9 cellular contexts compared by ENCODE assay signal in the genomic region with DNA sequence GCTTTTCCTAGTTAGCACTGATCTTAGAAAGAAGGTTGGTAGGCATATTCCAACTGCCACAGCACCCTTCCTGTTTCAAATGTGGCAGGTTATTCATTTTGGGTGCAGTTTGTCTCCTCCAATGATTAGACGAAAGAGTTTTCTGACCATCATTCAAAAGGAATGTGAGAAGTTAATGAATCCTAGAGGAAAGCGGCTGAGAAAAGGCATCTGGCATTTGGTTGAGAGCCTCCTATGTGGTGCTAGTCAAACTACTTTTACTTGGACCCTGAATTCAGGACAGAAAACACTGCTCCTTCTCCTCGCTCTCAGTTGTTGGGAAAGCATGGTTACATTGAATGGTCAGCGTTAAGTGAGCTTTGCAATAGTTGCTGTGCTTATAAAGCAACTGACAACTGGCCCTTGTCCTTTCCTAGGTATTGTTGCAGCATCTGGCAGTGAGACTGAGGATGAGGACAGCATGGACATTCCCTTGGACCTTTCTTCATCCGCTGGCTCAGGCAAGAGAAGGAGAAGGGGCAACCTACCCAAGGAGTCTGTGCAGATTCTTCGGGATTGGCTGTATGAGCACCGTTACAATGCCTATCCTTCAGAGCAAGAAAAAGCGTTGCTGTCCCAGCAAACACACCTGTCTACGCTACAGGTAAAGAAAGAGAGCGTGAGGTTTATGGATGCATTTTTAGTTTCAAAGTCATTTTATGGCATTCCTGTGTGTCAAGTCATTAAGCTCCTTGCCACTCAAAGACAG. TPM values are rescaled to one million over a fixed set of nuclear protein-coding genes. Genes with fewer than 3 reads are reported as not detected.
DNase-seq lines count a peak whose midpoint lies in the region; ATAC-seq and TF ChIP-seq lines count a peak whose summit lies in the region.
"Had no signal": no experiment of that assay in that cellular context is flagged by ENCODE, and none has a peak within 500 bp of the region (broad histone marks: within the 10 kb centered on the region; RNA-seq: fewer than 3 reads in every experiment).

No MANE protein-coding gene starts in this region.

- H3K4me1 Mint-ChIP-seq in CD4-positive, CD25-positive, alpha-beta regulatory T cell: peaks cover 27 to 80% (median 60%) of the 10 kb centered on the region in 4 donors
- H3K4me1 Mint-ChIP-seq in neural progenitor cell: peaks cover 43% of the 10 kb centered on the region

- H3K4me3 ChIP-seq in CD4-positive, CD25-positive, alpha-beta regulatory T cell (ENCODE audit: low read depth, low read length): no peak overlapping the region
- H3K4me3 ChIP-seq in OCI-LY3 (ENCODE audit: low read length) (peak overlapping the region; percentile 94; the same call in 1 of the 2 replicates), esophagus muscularis mucosa (no peak overlapping the region), neural progenitor cell (peak overlapping the region; percentile 81)
- H3K4me3 ChIP-seq: thoracic aorta had no signal

- peaks cover 97% of the 10 kb centered on the region for H3F3A ChIP-seq in neural progenitor cell (ENCODE audit: low read depth)

- peaks cover 41% of the 10 kb centered on the region for H3K27me3 Mint-ChIP-seq in CD4-positive, CD25-positive, alpha-beta regulatory T cell
- H3K27me3 Mint-ChIP-seq in neural progenitor cell (ENCODE audit: insufficient read depth, low read depth): peaks cover 11% of the 10 kb centered on the region

- H3K9me3 ChIP-seq in CD4-positive, CD25-positive, alpha-beta regulatory T cell (ENCODE audit: control insufficient read depth in 2 of 2, low read length in 2 of 2): peaks cover 0 to 3% of the 10 kb centered on the region in 2 experiments
- H3K9me3 ChIP-seq in OCI-LY3 (ENCODE audit: insufficient read depth, low read length) (no peaks in the 10 kb centered on the region), esophagus muscularis mucosa (no peaks in the 10 kb centered on the region), neural progenitor cell (ENCODE audit: low read depth) (no peaks in the 10 kb centered on the region)
- H3K9me3 ChIP-seq: thoracic aorta had no signal

- H3K79me2 ChIP-seq in OCI-LY3 (ENCODE audit: low read length) (peaks cover 98% of the 10 kb centered on the region), neural progenitor cell (ENCODE audit: low read depth) (peaks cover 99% of the 10 kb centered on the region)

- H3K9ac ChIP-seq in OCI-LY3 (ENCODE audit: low read length) (peak overlapping the region; percentile 99; the same call in 1 of the 2 replicates), neural progenitor cell (peak overlapping the region; percentile 7)

- no peaks in the 10 kb centered on the region for H3K27me3 ChIP-seq in CD4-positive, CD25-positive, alpha-beta regulatory T cell (ENCODE audit: control insufficient read depth, insufficient read depth, low read length)
- H3K27me3 ChIP-seq in OCI-LY3 (ENCODE audit: low read depth, low read length) (no peaks in the 10 kb centered on the region), esophagus muscularis mucosa (no peaks in the 10 kb centered on the region), neural progenitor cell (no peaks in the 10 kb centered on the region)

- H2AFZ ChIP-seq in OCI-LY3 (ENCODE audit: low read depth, low read length) (no peak overlapping the region), neural progenitor cell (replicated peaks) (no peak overlapping the region)

- no peak for TF ChIP-seq POLR2A in esophagus muscularis mucosa (IDR thresholded peaks at IDR 0.05; ENCODE audit: low read depth)

- no peak for TF ChIP-seq CTCF in OCI-LY3 (IDR thresholded peaks at IDR 0.05; ENCODE audit: low read depth, low read length)
- TF ChIP-seq CTCF in esophagus muscularis mucosa (IDR thresholded peaks at IDR 0.05): no peak
- no peak for TF ChIP-seq CTCF in neural progenitor cell (IDR thresholded peaks at IDR 0.05)

- peaks cover 31% of the 10 kb centered on the region for H3K36me3 Mint-ChIP-seq in CD4-positive, CD25-positive, alpha-beta regulatory T cell
- H3K36me3 Mint-ChIP-seq in neural progenitor cell: peaks cover 59% of the 10 kb centered on the region

- no peak for DNase-seq in CD4-positive, CD25-positive, alpha-beta regulatory T cell
- DNase-seq in esophagus muscularis mucosa (ENCODE audit: extremely low spot score) (peak; percentile 60), neural progenitor cell (ENCODE audit: low spot score) (no peak), SKM-1 treated with dmso at 0.1 percent for 144 hours (lab: John Stamatoyannopoulos, UW; ENCODE audit: unreplicated experiment) (no peak), NCI-H1417 (lab: John Stamatoyannopoulos, UW) (no peak)
- DNase-seq in activated naive CD4-positive, alpha-beta T cell treated with anti-CD3 and anti-CD28 coated beads, Interleukin-2, amount 50 U/mL, for 16 hours: no peak

- H3K4me2 ChIP-seq in OCI-LY3 (ENCODE audit: low read length) (peak overlapping the region; percentile 85; the same call in 1 of the 2 replicates), neural progenitor cell (peak overlapping the region; percentile 96)

- peaks cover 2% of the 10 kb centered on the region for H3K36me3 ChIP-seq in CD4-positive, CD25-positive, alpha-beta regulatory T cell (ENCODE audit: control insufficient read depth, insufficient read depth, low read length)
- H3K36me3 ChIP-seq in OCI-LY3 (replicated peaks; ENCODE audit: low read depth, low read length) (peaks cover 86% of the 10 kb centered on the region), esophagus muscularis mucosa (peaks cover 17 to 38% (median 31%) of the 10 kb centered on the region in 4 donors), neural progenitor cell (peaks cover 39% of the 10 kb centered on the region)

- H3K4me3 Mint-ChIP-seq in CD4-positive, CD25-positive, alpha-beta regulatory T cell: peak overlapping the region in 1 of 4 donors; percentile 96
- H3K4me3 Mint-ChIP-seq in neural progenitor cell: peak overlapping the region; percentile 99

- H3K27ac ChIP-seq in CD4-positive, CD25-positive, alpha-beta regulatory T cell (ENCODE audit: insufficient read depth, low read length, poor library complexity, severe bottlenecking): no peak overlapping the region
- H3K27ac ChIP-seq in OCI-LY3 (ENCODE audit: low read length): peak overlapping the region; percentile 95
- peak overlapping the region in 3 of 4 donors; percentile 2 to 100 (median 35) for H3K27ac ChIP-seq in esophagus muscularis mucosa (replicated peaks in 1 of 4)
- peak overlapping the region; percentile 93 for H3K27ac ChIP-seq in neural progenitor cell

- peaks cover 54% of the 10 kb centered on the region for H3K4me1 ChIP-seq in CD4-positive, CD25-positive, alpha-beta regulatory T cell (ENCODE audit: control insufficient read depth, insufficient read depth, low read length, poor library complexity, severe bottlenecking)
- H3K4me1 ChIP-seq in OCI-LY3 (ENCODE audit: low read length) (peaks cover 60% of the 10 kb centered on the region), esophagus muscularis mucosa (peaks cover 24 to 66% (median 54%) of the 10 kb centered on the region in 4 donors), neural progenitor cell (peaks cover 48% of the 10 kb centered on the region)

- WGBS in esophagus muscularis mucosa: 69% methylated on average over 10 of the region's 10 CpGs

- peaks cover 70% of the 10 kb centered on the region for H4K20me1 ChIP-seq in OCI-LY3 (ENCODE audit: insufficient read depth, low read length)
- peaks cover 98% of the 10 kb centered on the region for H4K20me1 ChIP-seq in neural progenitor cell (ENCODE audit: low read depth)

- intact Hi-C loops in esophagus muscularis mucosa (cut with DNase I): loop anchor here (5.0 kb wide), 2 partner anchors 174 to 211 kb away; no protein-coding TSS in a partner anchor

- H3K27ac Mint-ChIP-seq in CD4-positive, CD25-positive, alpha-beta regulatory T cell: peak overlapping the region in 2 of 3 donors; percentile 95 to 97
- peak overlapping the region; percentile 57 for H3K27ac Mint-ChIP-seq in neural progenitor cell

- no peak for ATAC-seq in CD4-positive, CD25-positive, alpha-beta regulatory T cell (ENCODE audit: low read depth in 2 of 2)
- ATAC-seq in GM18873 (IDR thresholded peaks at IDR 0.05; ENCODE audit: low FRiP score, unreplicated experiment): no peak

- H3K9me3 Mint-ChIP-seq in CD4-positive, CD25-positive, alpha-beta regulatory T cell: peaks cover 0 to 3% (median 0%) of the 10 kb centered on the region in 7 donors
- peaks cover 19% of the 10 kb centered on the region for H3K9me3 Mint-ChIP-seq in neural progenitor cell

- no peak for TF ChIP-seq EP300 in esophagus muscularis mucosa (IDR thresholded peaks at IDR 0.05)

RNA-seq across cellular contexts. Expression of a gene that starts 6.1 kb away (rescaled TPM):
- 37.3 TPM for total RNA-seq in CD4-positive, CD25-positive, alpha-beta regulatory T cell
- polyA plus RNA-seq in CD4-positive, CD25-positive, alpha-beta regulatory T cell: 10 to 100 TPM; 42.6 to 86.8 (median 51.0) TPM
- total RNA-seq in esophagus muscularis mucosa (100 to 1,000 TPM in 1 of 4 donors, 10 to 100 TPM in 3; 48.2 to 142 (median 64.0) TPM), neural progenitor cell (ENCODE audit: low replicate concordance) (260 and 261 TPM in 2 replicates)

Comparison
In these comparisons a context has a peak if more than half of its experiments do, and no peak if none do; other contexts are left out.
1. H3K4me3 ChIP-seq: peak in OCI-LY3 (single experiment) and neural progenitor cell (single experiment); none in CD4-positive, CD25-positive, alpha-beta regulatory T cell (single experiment) and esophagus muscularis mucosa (0 of 4).